Comparison of ENCODE assay signal across 19 cellular contexts in the genomic region with DNA sequence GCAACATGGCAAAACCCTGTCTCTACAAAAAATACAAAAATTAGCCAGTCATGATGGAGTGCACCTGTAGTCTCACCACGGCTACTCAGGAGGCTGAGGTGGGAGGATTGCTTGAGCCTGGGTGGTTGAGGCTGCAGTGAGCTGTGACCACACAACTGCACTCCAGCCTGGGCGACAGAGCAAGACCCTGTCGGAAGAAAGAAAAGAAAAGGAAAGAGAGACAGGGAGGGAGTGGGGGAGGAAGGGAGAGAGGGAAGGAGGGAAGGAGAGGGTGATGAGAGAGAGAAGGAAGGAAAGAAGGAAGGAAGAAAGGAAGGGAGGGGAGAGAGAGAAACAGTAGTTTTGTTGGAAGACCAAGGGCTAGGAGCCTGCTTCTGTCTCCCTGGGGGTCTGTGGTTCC.
DNase-seq lines count a peak whose midpoint lies in the region; ATAC-seq and TF ChIP-seq lines count a peak whose summit lies in the region.
"Had no signal": no experiment of that assay in that cellular context is flagged by ENCODE, and none has a peak within 500 bp of the region (broad histone marks: within the 10 kb centered on the region; RNA-seq: fewer than 3 reads in every experiment).

No MANE protein-coding gene starts in this region.

- intact Hi-C loops in esophagus muscularis mucosa (cut with DNase I) (no loop called here), prostate gland (cut with DNase I) (no loop called here)

- ATAC-seq in SK-N-SH treated with all-trans-retinoic acid at 6 μM for 48 hours: no peak
- ATAC-seq: left colon, natural killer cell had no signal

- H3K36me3 ChIP-seq in HEK293 (ENCODE audit: control insufficient read depth in 2 of 2, insufficient read depth in 1 of 2, low read length in 2 of 2): no peaks in the 10 kb centered on the region
- H3K36me3 ChIP-seq in esophagus muscularis mucosa: no peaks in the 10 kb centered on the region
- H3K36me3 ChIP-seq in prostate gland: no peaks in the 10 kb centered on the region
- H3K36me3 ChIP-seq: WERI-Rb-1 had no signal

- TF ChIP-seq CTCF in 22Rv1 (IDR thresholded peaks at IDR 0.05) (no peak), HEK293 (tag by site-specific recombination; IDR thresholded peaks at IDR 0.05) (no peak), esophagus muscularis mucosa (IDR thresholded peaks at IDR 0.05) (no peak), prostate gland (IDR thresholded peaks at IDR 0.05) (no peak)

- peak overlapping the region; percentile 100 for H3K27ac ChIP-seq in 22Rv1
- H3K27ac ChIP-seq in HEK293 (ENCODE audit: extremely low read depth, low read depth, low read length): no peak overlapping the region
- H3K27ac ChIP-seq in esophagus muscularis mucosa (replicated peaks in 1 of 4): peak overlapping the region in 3 of 4 donors; percentile 97 to 100 (median 97)
- H3K27ac ChIP-seq in prostate gland: peak overlapping the region; percentile 99 to 100
- H3K27ac ChIP-seq: WERI-Rb-1 had no signal

- no peak for TF ChIP-seq POLR2A in esophagus muscularis mucosa (IDR thresholded peaks at IDR 0.05; ENCODE audit: low read depth)
- no peak for TF ChIP-seq POLR2A in prostate gland (IDR thresholded peaks at IDR 0.05)

- POLR2A ChIA-PET in HEK293 (lab: Yijun Ruan, JAX): no interaction called here

- H3K9me3 ChIP-seq in HEK293 (ENCODE audit: control insufficient read depth, insufficient read depth, low read depth, low read length): no peaks in the 10 kb centered on the region
- peaks cover 0 to 6% (median 0%) of the 10 kb centered on the region in 4 donors for H3K9me3 ChIP-seq in esophagus muscularis mucosa
- no peaks in the 10 kb centered on the region for H3K9me3 ChIP-seq in prostate gland

- DNase-seq in esophagus muscularis mucosa (ENCODE audit: extremely low spot score) (no peak), prostate gland (ENCODE audit: low spot score) (no peak), HuH-7.5 (ENCODE audit: low spot score) (no peak), DMS114 treated with DMSO at 0.1 percent for 48 hours (lab: John Stamatoyannopoulos, UW; ENCODE audit: unreplicated experiment) (no peak)
- no peak for DNase-seq in stimulated activated naive CD4-positive, alpha-beta T cell treated with Interleukin-2 at 50 U/mL for 16 hours (lab: John Stamatoyannopoulos, UW)
- DNase-seq: activated CD8-positive, alpha-beta memory T cell treated with anti-CD3 and anti-CD28 coated beads, Interleukin-2, amount 50 U/mL, for 48 hours; activated effector memory CD4-positive, alpha-beta T cell treated with anti-CD3 and anti-CD28 coated beads, Interleukin-2, amount 50 U/mL, for 16 hours; DMS 273 treated with DMSO at 0.1 percent for 48 hours; left colon; MM.1S; natural killer cell; NCI-H1417 treated with DMSO at 0.1 percent for 48 hours; NCI-H524; stimulated activated CD4-positive, alpha-beta T cell treated with anti-CD3 and anti-CD28 coated beads, Interleukin-2, amount 100 ng/mL, for 48 hours; stimulated activated naive CD4-positive, alpha-beta T cell; WERI-Rb-1 had no signal

- no peaks in the 10 kb centered on the region; the same call in 1 of the 2 replicates for H3K4me1 ChIP-seq in HEK293 (ENCODE audit: control insufficient read depth, insufficient read depth, low read length)
- H3K4me1 ChIP-seq in esophagus muscularis mucosa: peaks cover 38 to 62% (median 49%) of the 10 kb centered on the region in 4 donors
- H3K4me1 ChIP-seq in prostate gland (replicated peaks): peaks cover 7% of the 10 kb centered on the region

- H3K4me3 ChIP-seq in HEK293 (ENCODE audit: low read depth, low read length) (no peak overlapping the region), esophagus muscularis mucosa (no peak overlapping the region), prostate gland (no peak overlapping the region)

- no peak for TF ChIP-seq EP300 in esophagus muscularis mucosa (IDR thresholded peaks at IDR 0.05)

- H3K27me3 ChIP-seq in esophagus muscularis mucosa (no peaks in the 10 kb centered on the region), prostate gland (replicated peaks; ENCODE audit: insufficient read depth) (no peaks in the 10 kb centered on the region)

- 93% methylated on average over 3 of the region's 3 CpGs for WGBS in esophagus muscularis mucosa
- WGBS in prostate gland: 92% methylated on average over 3 of the region's 3 CpGs

- CTCF ChIA-PET in HEK293 (lab: Yijun Ruan, JAX): no interaction called here

TF ChIP-seq in HEK293, 187 proteins besides CTCF, POLR2A, EP300 and RAD21:
- TF ChIP-seq ZNF19 (tag by site-specific recombination; IDR thresholded peaks at IDR 0.05; ENCODE audit: low read depth) (no peak), ZNF366 (tag by site-specific recombination; conservative IDR thresholded peaks at IDR 0.05) (peak; percentile 95), ZNF121 (tag by site-specific recombination; IDR thresholded peaks at IDR 0.05) (peak; percentile 55; the same call in 1 of the 2 replicates), ZEB2 (tag by site-specific recombination; IDR thresholded peaks at IDR 0.05) (no peak), ZNF473 (tag by site-specific recombination; IDR thresholded peaks at IDR 0.05) (no peak), RBAK (tag by site-specific recombination; IDR thresholded peaks at IDR 0.05) (no peak), ZNF692 (tag by site-specific recombination; IDR thresholded peaks at IDR 0.05) (no peak)

TF ChIP-seq in SK-N-SH treated with all-trans-retinoic acid at 6 μM for 48 hours, 23 proteins besides CTCF, POLR2A, EP300 and RAD21 (continues in another document):
- TF ChIP-seq ZNF8 (CRISPR knock-in tag; IDR thresholded peaks at IDR 0.05) (no peak), ZNF565 (CRISPR knock-in tag; conservative IDR thresholded peaks at IDR 0.05; ENCODE audit: low read depth) (no peak), OSR1 (CRISPR knock-in tag; IDR thresholded peaks at IDR 0.05) (no peak), CSDC2 (CRISPR knock-in tag; IDR thresholded peaks at IDR 0.05) (no peak), GLIS3 (CRISPR knock-in tag; IDR thresholded peaks at IDR 0.05) (no peak), TSHZ2 (CRISPR knock-in tag; IDR thresholded peaks at IDR 0.05) (no peak), ZNF70 (CRISPR knock-in tag; IDR thresholded peaks at IDR 0.05) (no peak), PATZ1 (CRISPR knock-in tag; IDR thresholded peaks at IDR 0.05; ENCODE audit: borderline replicate concordance) (no peak), ZFP3 (CRISPR knock-in tag; IDR thresholded peaks at IDR 0.05) (no peak), SNAI2 (CRISPR knock-in tag; IDR thresholded peaks at IDR 0.05) (no peak), ARNTL (CRISPR knock-in tag; IDR thresholded peaks at IDR 0.05; ENCODE audit: borderline replicate concordance, low read depth) (no peak), ESRRG (CRISPR knock-in tag; IDR thresholded peaks at IDR 0.05) (no peak)
- TF ChIP-seq, protein P1, sequence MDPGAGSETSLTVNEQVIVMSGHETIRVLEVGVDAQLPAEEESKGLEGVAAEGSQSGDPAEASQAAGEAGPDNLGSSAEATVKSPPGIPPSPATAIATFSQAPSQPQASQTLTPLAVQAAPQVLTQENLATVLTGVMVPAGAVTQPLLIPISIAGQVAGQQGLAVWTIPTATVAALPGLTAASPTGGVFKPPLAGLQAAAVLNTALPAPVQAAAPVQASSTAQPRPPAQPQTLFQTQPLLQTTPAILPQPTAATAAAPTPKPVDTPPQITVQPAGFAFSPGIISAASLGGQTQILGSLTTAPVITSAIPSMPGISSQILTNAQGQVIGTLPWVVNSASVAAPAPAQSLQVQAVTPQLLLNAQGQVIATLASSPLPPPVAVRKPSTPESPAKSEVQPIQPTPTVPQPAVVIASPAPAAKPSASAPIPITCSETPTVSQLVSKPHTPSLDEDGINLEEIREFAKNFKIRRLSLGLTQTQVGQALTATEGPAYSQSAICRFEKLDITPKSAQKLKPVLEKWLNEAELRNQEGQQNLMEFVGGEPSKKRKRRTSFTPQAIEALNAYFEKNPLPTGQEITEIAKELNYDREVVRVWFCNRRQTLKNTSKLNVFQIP (CRISPR knock-in tag; IDR thresholded peaks at IDR 0.05; ENCODE audit: borderline replicate concordance, low read depth): no peak
